Comparison of ENCODE assay signal across 11 cellular contexts in the genomic region with DNA sequence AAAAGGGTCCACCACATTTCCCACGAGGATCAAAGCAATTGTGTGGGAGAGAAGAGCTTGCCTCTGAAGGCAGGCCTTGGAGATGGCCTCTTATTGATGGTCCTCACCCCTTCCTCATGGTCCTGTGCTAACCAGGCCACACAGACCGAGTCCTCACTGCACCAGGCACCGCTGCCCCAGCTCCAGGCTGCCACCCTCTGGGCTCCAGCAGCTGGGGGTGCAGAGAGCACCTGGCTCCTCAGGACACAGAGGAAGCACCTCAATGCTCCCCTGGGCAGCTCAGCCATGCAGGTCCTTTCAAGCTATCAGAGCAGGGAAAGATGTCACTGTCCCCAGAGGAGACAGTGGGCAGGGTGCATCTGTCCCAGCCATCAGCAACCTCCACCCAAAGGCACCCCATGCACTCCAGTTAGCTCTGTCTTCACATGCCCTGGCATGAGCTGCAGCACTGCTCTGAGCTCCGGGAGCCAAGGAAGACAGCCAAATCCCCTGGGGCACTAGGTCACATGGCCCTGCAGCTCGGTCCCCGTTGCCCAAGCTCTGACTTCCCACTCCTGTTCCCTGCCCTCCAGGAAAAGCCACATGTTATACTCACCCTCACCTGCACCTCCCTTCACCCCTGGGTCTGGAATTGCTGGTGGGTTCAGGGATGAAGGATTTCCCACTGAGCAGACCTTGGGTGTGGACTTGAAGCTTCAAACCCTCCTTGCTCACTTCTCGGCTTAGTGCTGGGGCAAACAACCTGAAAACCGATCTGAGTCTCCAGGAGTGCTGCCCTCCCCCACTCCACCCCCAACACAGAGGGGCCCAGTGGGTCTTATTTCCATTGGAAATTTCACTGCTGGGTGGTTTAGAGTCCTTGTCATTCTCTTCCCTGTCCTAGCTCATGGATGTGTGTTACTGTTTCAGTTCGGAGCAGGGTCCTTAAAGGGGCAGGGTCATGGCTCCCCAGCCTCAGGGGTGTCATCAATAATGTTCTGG. TPM values are rescaled to one million over a fixed set of nuclear protein-coding genes. Genes with fewer than 3 reads are reported as not detected.
DNase-seq lines count a peak whose midpoint lies in the region; TF ChIP-seq lines count a peak whose summit lies in the region.
"Had no signal": no experiment of that assay in that cellular context is flagged by ENCODE, and none has a peak within 500 bp of the region (broad histone marks: within the 10 kb centered on the region; RNA-seq: fewer than 3 reads in every experiment).

No MANE protein-coding gene starts in this region.

- H3K4me3 ChIP-seq in iPS-15b (ENCODE audit: low read depth, low read length) (peak overlapping the region; percentile 1), smooth muscle cell (no peak overlapping the region), hepatocyte (no peak overlapping the region)

- H3K9me3 ChIP-seq in iPS-15b (ENCODE audit: control insufficient read depth, insufficient read depth, low read length) (no peaks in the 10 kb centered on the region), smooth muscle cell (replicated peaks; ENCODE audit: low read depth) (no peaks in the 10 kb centered on the region), hepatocyte (ENCODE audit: low read depth) (no peaks in the 10 kb centered on the region)

- H3K36me3 ChIP-seq in iPS-15b (ENCODE audit: control insufficient read depth, insufficient read depth, low read length) (no peaks in the 10 kb centered on the region), smooth muscle cell (ENCODE audit: low read depth) (no peaks in the 10 kb centered on the region), hepatocyte (replicated peaks; ENCODE audit: insufficient read depth, low read depth) (no peaks in the 10 kb centered on the region)

- H3K4me1 ChIP-seq in iPS-15b (ENCODE audit: control insufficient read depth, insufficient read depth, low read length), result peaks cover 32% of the 10 kb centered on the region
- peaks cover 21% of the 10 kb centered on the region for H3K4me1 ChIP-seq in smooth muscle cell (ENCODE audit: low read depth)
- H3K4me1 ChIP-seq in hepatocyte (ENCODE audit: insufficient read depth), result peaks cover 17% of the 10 kb centered on the region

- no peaks in the 10 kb centered on the region for H3K9me2 ChIP-seq in hepatocyte (replicated peaks; ENCODE audit: insufficient read depth)

- H3K79me2 ChIP-seq in smooth muscle cell (ENCODE audit: low read depth) (no peaks in the 10 kb centered on the region), hepatocyte (no peaks in the 10 kb centered on the region)
- H3K79me2 ChIP-seq: parathyroid adenoma had no signal

- H3F3A ChIP-seq in smooth muscle cell (ENCODE audit: low read depth), result no peaks in the 10 kb centered on the region

- H3K9ac ChIP-seq in iPS-15b (ENCODE audit: low read depth, low read length) (no peak overlapping the region), smooth muscle cell (ENCODE audit: low read depth) (no peak overlapping the region)
- H3K9ac ChIP-seq: parathyroid adenoma had no signal

- 64% methylated on average over 9 of the region's 9 CpGs for WGBS in smooth muscle cell (ENCODE audit: low lambda C conversion rate)
- WGBS in hepatocyte (ENCODE audit: low lambda C conversion rate, missing lambda C conversion rate), result 63% methylated on average over 9 of the region's 9 CpGs

- H2AFZ ChIP-seq in smooth muscle cell (ENCODE audit: low read depth), result no peak overlapping the region
- no peak overlapping the region for H2AFZ ChIP-seq in hepatocyte
- H2AFZ ChIP-seq: parathyroid adenoma had no signal

- H3K27ac ChIP-seq in VCaP (peak overlapping the region; percentile 22; the same call in 1 of the 2 replicates), smooth muscle cell (ENCODE audit: low read depth) (no peak overlapping the region), hepatocyte (no peak overlapping the region)
- H3K27ac ChIP-seq: parathyroid adenoma had no signal

- H3K27me3 ChIP-seq in iPS-15b (ENCODE audit: control insufficient read depth, insufficient read depth, low read length) (no peaks in the 10 kb centered on the region), smooth muscle cell (ENCODE audit: low read depth) (no peaks in the 10 kb centered on the region), hepatocyte (no peaks in the 10 kb centered on the region)

- peak; percentile 6 to 12 for DNase-seq in activated T-cell treated with anti-CD3 and anti-CD28 coated beads, Interleukin-2, amount 50 U/mL, for 48 hours
- no peak for DNase-seq in activated T-cell treated with anti-CD3 and anti-CD28 coated beads for 4 hours
- no peak for DNase-seq in GM19238 (ENCODE audit: insufficient read length, low spot score)
- no peak for DNase-seq in HPDE6-E6E7 (ENCODE audit: extremely low spot score)
- no peak for DNase-seq in smooth muscle cell (lab: John Stamatoyannopoulos, UW; ENCODE audit: unreplicated experiment)
- DNase-seq in hepatocyte (ENCODE audit: low spot score), result no peak

- H4K20me1 ChIP-seq in smooth muscle cell (ENCODE audit: low read depth) (no peaks in the 10 kb centered on the region), hepatocyte (ENCODE audit: insufficient read depth, poor library complexity, severe bottlenecking) (no peaks in the 10 kb centered on the region)

- H3K4me2 ChIP-seq in smooth muscle cell (no peak overlapping the region), hepatocyte (no peak overlapping the region)

- no peak for TF ChIP-seq CTCF in VCaP (conservative IDR thresholded peaks at IDR 0.05)
- TF ChIP-seq CTCF in smooth muscle cell (IDR thresholded peaks at IDR 0.05; ENCODE audit: borderline replicate concordance, insufficient read depth, poor library complexity, severe bottlenecking), result no peak
- TF ChIP-seq CTCF in hepatocyte (IDR thresholded peaks at IDR 0.05; ENCODE audit: poor library complexity), result no peak

RNA-seq across cellular contexts. Expression of a gene that starts 32.6 kb away (rescaled TPM):
- total RNA-seq in smooth muscle cell, result 7.3 and 8.5 TPM in 2 replicates
- polyA plus RNA-seq in smooth muscle cell, result 9.4 and 16.5 TPM in 2 replicates
- total RNA-seq in hepatocyte, result 8.5 and 14.4 TPM in 2 replicates
- 15.2 and 17.2 TPM in 2 replicates for polyA plus RNA-seq in hepatocyte

RNA-seq across cellular contexts. Expression of a gene that starts 40.4 kb away (rescaled TPM):
- total RNA-seq in smooth muscle cell, result 0.36 and 0.67 TPM in 2 replicates
- polyA plus RNA-seq in smooth muscle cell, result 1.1 and 2.0 TPM in 2 replicates
- 0.12 and 0.37 TPM in 2 replicates for total RNA-seq in hepatocyte
- polyA plus RNA-seq in hepatocyte, result 0.51 and 0.69 TPM in 2 replicates

RNA-seq across cellular contexts. Expression of a gene that starts 48.5 kb away (rescaled TPM):
- not detected in 2 replicates for total RNA-seq in smooth muscle cell
- not detected in 2 replicates for polyA plus RNA-seq in smooth muscle cell
- total RNA-seq in hepatocyte, result not detected in 2 replicates
- polyA plus RNA-seq in hepatocyte, result not detected in 2 replicates
- polyA plus RNA-seq: adipose tissue, BJ had no signal

RNA-seq across cellular contexts. Expression of a gene that starts 56.8 kb away (rescaled TPM):
- total RNA-seq in smooth muscle cell (0.31 and 0.54 TPM in 2 replicates), hepatocyte (0.33 and 1.1 TPM in 2 replicates)
- polyA plus RNA-seq in smooth muscle cell (0.45 and 0.73 TPM in 2 replicates), hepatocyte (1.4 and 1.6 TPM in 2 replicates)
- polyA plus RNA-seq: BJ had no signal

Comparison
In these comparisons a context has a peak if more than half of its experiments do, and no peak if none do; other contexts are left out.
1. DNase-seq: peak in activated T-cell treated with anti-CD3 and anti-CD28 coated beads, Interleukin-2, amount 50 U/mL, for 48 hours (2 of 2); none in activated T-cell treated with anti-CD3 and anti-CD28 coated beads for 4 hours (single experiment), GM19238 (single experiment), HPDE6-E6E7 (single experiment), smooth muscle cell (single experiment) and hepatocyte (single experiment).